ENCODE assay signal across 8 cellular contexts in the genomic region with DNA sequence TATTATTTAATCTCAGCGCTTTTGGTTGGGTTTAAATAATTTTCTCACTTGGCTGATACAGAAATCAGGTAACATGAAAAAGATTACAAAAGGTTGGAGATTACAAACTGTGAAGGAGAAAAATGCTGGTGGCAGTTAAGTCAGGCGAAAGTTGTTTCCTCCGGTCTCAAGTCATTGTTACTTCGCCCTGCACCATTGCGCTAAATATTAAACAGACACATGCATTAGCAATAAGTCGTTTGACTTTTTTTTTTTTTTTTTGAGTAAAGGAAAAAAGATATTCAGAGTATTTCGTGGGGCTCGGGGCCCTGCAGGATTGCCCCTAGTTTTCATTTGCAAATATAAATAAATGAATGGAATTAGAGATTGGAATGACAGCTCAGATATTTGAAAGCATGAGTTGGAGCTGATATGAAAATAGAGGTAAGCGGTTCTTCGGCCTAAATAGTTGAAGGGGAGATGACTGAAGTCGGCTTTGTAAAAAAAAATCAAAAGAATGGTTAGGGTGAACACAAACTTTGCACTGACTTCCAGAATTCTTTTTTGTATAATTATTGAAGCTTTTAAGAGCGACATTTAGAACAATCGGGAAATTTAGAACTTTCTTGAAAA. TPM values are rescaled to one million over a fixed set of nuclear protein-coding genes. Genes with fewer than 3 reads are reported as not detected.
DNase-seq lines count a peak whose midpoint lies in the region; ATAC-seq and TF ChIP-seq lines count a peak whose summit lies in the region.

No MANE protein-coding gene starts in this region.

- peak overlapping the region; percentile 96 for H3K4me3 Mint-ChIP-seq in activated naive CD8-positive, alpha-beta T cell treated with anti-CD3 and anti-CD28 coated beads for 36 hours
- H3K4me3 Mint-ChIP-seq in type B pancreatic cell = peak overlapping the region; percentile 97

- H3K4me1 ChIP-seq in heart right ventricle (peaks cover 5 to 22% (median 9%) of the 10 kb centered on the region in 9 donors), right lobe of liver (peaks cover 0 to 11% (median 0%) of the 10 kb centered on the region in 4 donors)

- TF ChIP-seq CTCF in heart right ventricle (IDR thresholded peaks at IDR 0.05) = no peak
- TF ChIP-seq CTCF in right lobe of liver (IDR thresholded peaks at IDR 0.05) = no peak
- no peak for TF ChIP-seq CTCF in type B pancreatic cell (conservative IDR thresholded peaks at IDR 0.05)

- H3K36me3 ChIP-seq in heart right ventricle (no peaks in the 10 kb centered on the region), right lobe of liver (no peaks in the 10 kb centered on the region)

- ATAC-seq in heart right ventricle (no peak), right lobe of liver (peak in 1 of 4 donors; percentile 12), GM21515 (IDR thresholded peaks at IDR 0.05; ENCODE audit: unreplicated experiment) (no peak), left colon (no peak)

- H3K4me1 Mint-ChIP-seq in activated naive CD8-positive, alpha-beta T cell treated with anti-CD3 and anti-CD28 coated beads for 36 hours = peaks cover 24% of the 10 kb centered on the region
- peaks cover 13% of the 10 kb centered on the region for H3K4me1 Mint-ChIP-seq in type B pancreatic cell (ENCODE audit: unreplicated experiment)

- TF ChIP-seq POLR2A in right lobe of liver (IDR thresholded peaks at IDR 0.05) = no peak

- H3K9me3 ChIP-seq in heart right ventricle (no peaks in the 10 kb centered on the region), right lobe of liver (no peaks in the 10 kb centered on the region)

- H3K27me3 ChIP-seq in heart right ventricle = no peaks in the 10 kb centered on the region
- no peaks in the 10 kb centered on the region for H3K27me3 ChIP-seq in right lobe of liver

- H3K27me3 Mint-ChIP-seq in activated naive CD8-positive, alpha-beta T cell treated with anti-CD3 and anti-CD28 coated beads for 36 hours = no peaks in the 10 kb centered on the region
- no peaks in the 10 kb centered on the region for H3K27me3 Mint-ChIP-seq in type B pancreatic cell

- H3K36me3 Mint-ChIP-seq in activated naive CD8-positive, alpha-beta T cell treated with anti-CD3 and anti-CD28 coated beads for 36 hours = peaks cover 36% of the 10 kb centered on the region
- H3K36me3 Mint-ChIP-seq in type B pancreatic cell = no peaks in the 10 kb centered on the region

- WGBS in heart right ventricle, 2 donors = 14 to 16% methylated on average over 13 of the region's 13 CpGs
- 10% methylated on average over 13 of the region's 13 CpGs for WGBS in right lobe of liver (ENCODE audit: insufficient coverage, low coverage, low lambda C conversion rate, missing lambda C conversion rate)

- H3K4me3 ChIP-seq in heart right ventricle (peak overlapping the region; percentile 54 to 85 (median 70)), right lobe of liver (peak overlapping the region; percentile 69 to 74 (median 70))

- no peaks in the 10 kb centered on the region for H3K9me3 Mint-ChIP-seq in activated naive CD8-positive, alpha-beta T cell treated with anti-CD3 and anti-CD28 coated beads for 36 hours
- H3K9me3 Mint-ChIP-seq in type B pancreatic cell = no peaks in the 10 kb centered on the region

- H3K27ac Mint-ChIP-seq in activated naive CD8-positive, alpha-beta T cell treated with anti-CD3 and anti-CD28 coated beads for 36 hours = peak overlapping the region; percentile 96
- peak overlapping the region; percentile 94 for H3K27ac Mint-ChIP-seq in type B pancreatic cell

- intact Hi-C loops in heart right ventricle (cut with DNase I) = no loop called here
- intact Hi-C loops in cardiac septum (cut with DNase I) = no loop called here
- intact Hi-C loops in right lobe of liver (cut with DNase I) = no loop called here
- intact Hi-C loops in left colon (cut with DNase I, micrococcal nuclease) = no loop called here

- DNase-seq in heart right ventricle (no peak), cardiac septum (ENCODE audit: low spot score) (no peak), right lobe of liver (no peak), type B pancreatic cell (ENCODE audit: extremely low spot score, unreplicated experiment) (no peak), COLO829 (ENCODE audit: low spot score) (no peak), left colon (no peak)
- no peak for DNase-seq in activated naive CD8-positive, alpha-beta T cell treated with anti-CD3 and anti-CD28 coated beads for 36 hours

- H3K27ac ChIP-seq in heart right ventricle (peak overlapping the region in 6 of 10 donors; percentile 59 to 89 (median 80)), right lobe of liver (peak overlapping the region; percentile 57 to 68 (median 61))

RNA-seq across cellular contexts. Expression of gene SDHAF3, which starts 0.9 kb away (rescaled TPM):
- total RNA-seq in heart right ventricle (10 to 100 TPM; 16.7 to 26.5 (median 20.5) TPM), cardiac septum (12.8 TPM), right lobe of liver (10 to 100 TPM in 4 of 6 experiments, 1 to 10 TPM in 2; 8.5 to 15.5 (median 12.1) TPM), type B pancreatic cell (ENCODE audit: low replicate concordance) (18.3 and 18.4 TPM in 2 replicates), left colon (10 to 100 TPM; 18.1 to 18.8 TPM)
- polyA plus RNA-seq in heart right ventricle = 10 to 100 TPM in 1 of 2 donors, 1 to 10 TPM in 1; 5.0 to 10.8 TPM
- total RNA-seq in activated naive CD8-positive, alpha-beta T cell treated with anti-CD3 and anti-CD28 coated beads for 36 hours = 10 to 100 TPM; 41.7 to 46.9 TPM
